Comparison of ENCODE assay signal across 11 cellular contexts in genomic region chr2:70078384-70078783, GRCh38. TPM values are rescaled to one million over a fixed set of nuclear protein-coding genes. Genes with fewer than 3 reads are reported as not detected.
DNase-seq lines count a peak whose midpoint lies in the region; ATAC-seq, FAIRE-seq and TF ChIP-seq lines count a peak whose summit lies in the region.
"Had no signal": no experiment of that assay in that cellular context is flagged by ENCODE, and none has a peak within 500 bp of the region (broad histone marks: within the 10 kb centered on the region; RNA-seq: fewer than 3 reads in every experiment).

No MANE protein-coding gene starts in this region.

- H3K27me3 ChIP-seq in BLaER1 treated with 17β-estradiol and CSF1 and Interleukin-3, amounts not matched to agents 10 nM and 100 nM = no peaks in the 10 kb centered on the region

- TF ChIP-seq CTCF in mesothelial cell of epicardium (IDR thresholded peaks at IDR 0.05; ENCODE audit: unreplicated experiment) = no peak

- H4K20me1 ChIP-seq in BLaER1 treated with 17β-estradiol and CSF1 and Interleukin-3, amounts not matched to agents 10 nM and 100 nM = no peaks in the 10 kb centered on the region

- FAIRE-seq in H54 (lab: Jason Lieb, UNC) = no peak
- FAIRE-seq: RCC 7860 had no signal

- H3K4me2 ChIP-seq in BLaER1 treated with 17β-estradiol and CSF1 and Interleukin-3, amounts not matched to agents 10 nM and 100 nM = peak overlapping the region; percentile 18 to 98 (median 56); a peak in 21 of 22 replicates

- H3K4me3 ChIP-seq in BLaER1 treated with 17β-estradiol and CSF1 and Interleukin-3, amounts not matched to agents 10 nM and 100 nM = no peak overlapping the region

- ATAC-seq in GM18498 (IDR thresholded peaks at IDR 0.05; ENCODE audit: unreplicated experiment) (no peak), GM21360 (IDR thresholded peaks at IDR 0.05; ENCODE audit: unreplicated experiment) (no peak)

- CTCF ChIA-PET in activated CD4-positive, alpha-beta memory T cell treated with anti-CD3 and anti-CD28 coated beads for 36 hours (lab: Charles Lee) = interaction anchor here (1.6 to 9.0 kb wide), 2 partner anchors 9 to 65 kb away, joined by 5 to 78 read pairs; no protein-coding TSS in a partner anchor

- DNase-seq in GDM1 (lab: John Stamatoyannopoulos, UW) (peak; percentile 37), mesothelial cell of epicardium (ENCODE audit: low spot score in 2 of 2, unreplicated experiment in 2 of 2) (no peak), H54 (ENCODE audit: insufficient read length, low spot score) (no peak), iPS-NIHi7 (ENCODE audit: extremely low spot score) (no peak)
- no peak for DNase-seq in activated CD4-positive, alpha-beta memory T cell treated with anti-CD3 and anti-CD28 coated beads for 36 hours
- DNase-seq: Caco-2; stimulated activated CD4-positive, alpha-beta T cell treated with anti-CD3 and anti-CD28 coated beads, Interleukin-4, amount 100 ng/mL, for 4 hours had no signal

- peaks cover 49 to 100% (median 93%) of the 10 kb centered on the region in 11 experiments for H3K36me3 ChIP-seq in BLaER1 treated with 17β-estradiol and CSF1 and Interleukin-3, amounts not matched to agents 10 nM and 100 nM

- H3K4me3 Mint-ChIP-seq in activated CD4-positive, alpha-beta memory T cell treated with anti-CD3 and anti-CD28 coated beads for 36 hours = no peak overlapping the region
- no peak overlapping the region for H3K4me3 Mint-ChIP-seq in mesothelial cell of epicardium

- POLR2A ChIA-PET in activated CD4-positive, alpha-beta memory T cell treated with anti-CD3 and anti-CD28 coated beads for 36 hours (lab: Charles Lee) = interaction anchor here (1.4 kb wide), 1 partner anchor 164 kb away, joined by 5 read pairs; the partner anchor contains the start of gene MXD1

- no peaks in the 10 kb centered on the region for H3K9me3 Mint-ChIP-seq in activated CD4-positive, alpha-beta memory T cell treated with anti-CD3 and anti-CD28 coated beads for 36 hours
- no peaks in the 10 kb centered on the region for H3K9me3 Mint-ChIP-seq in mesothelial cell of epicardium

- peaks cover 52% of the 10 kb centered on the region for H3K36me3 Mint-ChIP-seq in activated CD4-positive, alpha-beta memory T cell treated with anti-CD3 and anti-CD28 coated beads for 36 hours
- peaks cover 37% of the 10 kb centered on the region for H3K36me3 Mint-ChIP-seq in mesothelial cell of epicardium

- intact Hi-C loops in activated CD4-positive, alpha-beta memory T cell treated with anti-CD3 and anti-CD28 coated beads for 36 hours (cut with micrococcal nuclease) = no loop called here

- peak overlapping the region; percentile 27 to 63 (median 52); a peak in 20 of 22 replicates for H3K27ac ChIP-seq in BLaER1 treated with 17β-estradiol and CSF1 and Interleukin-3, amounts not matched to agents 10 nM and 100 nM

- peaks cover 41% of the 10 kb centered on the region for H3K4me1 Mint-ChIP-seq in activated CD4-positive, alpha-beta memory T cell treated with anti-CD3 and anti-CD28 coated beads for 36 hours (ENCODE audit: low read depth)
- H3K4me1 Mint-ChIP-seq in mesothelial cell of epicardium = peaks cover 12% of the 10 kb centered on the region

- H3K9me3 ChIP-seq in BLaER1 treated with 17β-estradiol and CSF1 and Interleukin-3, amounts not matched to agents 10 nM and 100 nM (replicated peaks in 1 of 11) = no peaks in the 10 kb centered on the region
- H3K9me3 ChIP-seq: Caco-2 had no signal

- H3K4me1 ChIP-seq in BLaER1 treated with 17β-estradiol and CSF1 and Interleukin-3, amounts not matched to agents 10 nM and 100 nM = peaks cover 22 to 60% (median 35%) of the 10 kb centered on the region in 10 experiments

- H3K27ac Mint-ChIP-seq in activated CD4-positive, alpha-beta memory T cell treated with anti-CD3 and anti-CD28 coated beads for 36 hours = peak overlapping the region; percentile 43
- peak overlapping the region; percentile 84 for H3K27ac Mint-ChIP-seq in mesothelial cell of epicardium

- no peaks in the 10 kb centered on the region for H3K27me3 Mint-ChIP-seq in activated CD4-positive, alpha-beta memory T cell treated with anti-CD3 and anti-CD28 coated beads for 36 hours
- no peaks in the 10 kb centered on the region for H3K27me3 Mint-ChIP-seq in mesothelial cell of epicardium (ENCODE audit: low read depth)

- H3K9ac ChIP-seq in BLaER1 treated with 17β-estradiol and CSF1 and Interleukin-3, amounts not matched to agents 10 nM and 100 nM = peak overlapping the region; percentile 16 to 52 (median 39); a peak in 15 of 22 replicates

- no peak for TF ChIP-seq POLR2A in H54 (IDR thresholded peaks at IDR 0.05; ENCODE audit: low read depth, low read length)

RNA-seq across cellular contexts. Expression of gene PCBP1, which starts 8.9 kb away (rescaled TPM):
- 100 to 1,000 TPM; 444 to 449 TPM for total RNA-seq in activated CD4-positive, alpha-beta memory T cell treated with anti-CD3 and anti-CD28 coated beads for 36 hours
- total RNA-seq in mesothelial cell of epicardium = 245 to 257 TPM (median 255 TPM) in 3 replicates
